Comparison of ENCODE assay signal across 8 cellular contexts in genomic region chr13:108895220-108895704, GRCh38.
DNase-seq lines count a peak whose midpoint lies in the region; ATAC-seq lines count a peak whose summit lies in the region.

No MANE protein-coding gene starts in this region.

- intact Hi-C loops in aorta (cut with DNase I) = loop anchor here (10.0 kb wide), 1 partner anchor 570 kb away; no protein-coding TSS in a partner anchor

- no peaks in the 10 kb centered on the region for H3K9me3 ChIP-seq in aorta (ENCODE audit: control insufficient read depth, low read length)

- WGBS in aorta, 2 donors = 4 to 6% methylated on average over 5 of the region's 5 CpGs

- peak; percentile 17 for DNase-seq in AG08395 (ENCODE audit: low spot score)
- peak; percentile 78 for DNase-seq in NCI-H1694 treated with DMSO at 0.1 percent for 48 hours (lab: John Stamatoyannopoulos, UW)
- DNase-seq in amniotic stem cell (lab: John Stamatoyannopoulos, UW) = peak; percentile 51
- no peak for DNase-seq in left lobe of liver (ENCODE audit: low spot score)
- no peak for DNase-seq in aorta

- no peaks in the 10 kb centered on the region for H3K4me1 Mint-ChIP-seq in stimulated activated memory B cell treated with anti-CD40 and anti-IgM and Interleukin-4, amounts not matched to agents 10 μg/mL and 1 μg/mL and 100 μg/mL, for 72 hours

- H3K4me1 ChIP-seq in aorta (ENCODE audit: control insufficient read depth in 1 of 2, insufficient read depth in 2 of 2, low read length in 2 of 2) = no peaks in the 10 kb centered on the region

- H3K9me3 Mint-ChIP-seq in stimulated activated memory B cell treated with anti-CD40 and anti-IgM and Interleukin-4, amounts not matched to agents 10 μg/mL and 1 μg/mL and 100 μg/mL, for 72 hours = no peaks in the 10 kb centered on the region

- no peaks in the 10 kb centered on the region for H3K36me3 Mint-ChIP-seq in stimulated activated memory B cell treated with anti-CD40 and anti-IgM and Interleukin-4, amounts not matched to agents 10 μg/mL and 1 μg/mL and 100 μg/mL, for 72 hours

- H3K27me3 Mint-ChIP-seq in stimulated activated memory B cell treated with anti-CD40 and anti-IgM and Interleukin-4, amounts not matched to agents 10 μg/mL and 1 μg/mL and 100 μg/mL, for 72 hours = no peaks in the 10 kb centered on the region

- no peaks in the 10 kb centered on the region for H3K36me3 ChIP-seq in aorta (ENCODE audit: control insufficient read depth in 1 of 2, insufficient read depth in 2 of 2, low read length in 1 of 2)

- no peak overlapping the region for H3K4me3 Mint-ChIP-seq in stimulated activated memory B cell treated with anti-CD40 and anti-IgM and Interleukin-4, amounts not matched to agents 10 μg/mL and 1 μg/mL and 100 μg/mL, for 72 hours

- ATAC-seq in GM18861 (IDR thresholded peaks at IDR 0.05; ENCODE audit: unreplicated experiment) (peak; percentile 52), left lobe of liver (peak; percentile 70), aorta (ENCODE audit: low FRiP score) (no peak), HG02798 (IDR thresholded peaks at IDR 0.05; ENCODE audit: poor library complexity, unreplicated experiment) (no peak)
- ATAC-seq in stimulated activated memory B cell treated with anti-CD40 and anti-IgM and Interleukin-4, amounts not matched to agents 10 μg/mL and 1 μg/mL and 100 μg/mL, for 72 hours = no peak

- no peak overlapping the region for H3K27ac Mint-ChIP-seq in stimulated activated memory B cell treated with anti-CD40 and anti-IgM and Interleukin-4, amounts not matched to agents 10 μg/mL and 1 μg/mL and 100 μg/mL, for 72 hours

- no peaks in the 10 kb centered on the region for H3K27me3 ChIP-seq in aorta (ENCODE audit: control insufficient read depth in 1 of 2, insufficient read depth in 2 of 2, low read length in 1 of 2)

- no peak overlapping the region for H3K27ac ChIP-seq in aorta (ENCODE audit: low read depth in 1 of 2, low read length in 2 of 2)

- H3K4me3 ChIP-seq in aorta (ENCODE audit: low read length in 2 of 2) = no peak overlapping the region

Comparison
In these comparisons a context has a peak if more than half of its experiments do, and no peak if none do; other contexts are left out.
1. DNase-seq: peak in AG08395 (single experiment), NCI-H1694 treated with DMSO at 0.1 percent for 48 hours (single experiment) and amniotic stem cell (single experiment); none in left lobe of liver (single experiment) and aorta (0 of 2).
2. ATAC-seq: peak in GM18861 (single experiment) and left lobe of liver (single experiment); none in aorta (single experiment), stimulated activated memory B cell treated with anti-CD40 and anti-IgM and Interleukin-4, amounts not matched to agents 10 μg/mL and 1 μg/mL and 100 μg/mL, for 72 hours (single experiment) and HG02798 (single experiment).